ENCODE assay signal across 8 cellular contexts in the genomic region with DNA sequence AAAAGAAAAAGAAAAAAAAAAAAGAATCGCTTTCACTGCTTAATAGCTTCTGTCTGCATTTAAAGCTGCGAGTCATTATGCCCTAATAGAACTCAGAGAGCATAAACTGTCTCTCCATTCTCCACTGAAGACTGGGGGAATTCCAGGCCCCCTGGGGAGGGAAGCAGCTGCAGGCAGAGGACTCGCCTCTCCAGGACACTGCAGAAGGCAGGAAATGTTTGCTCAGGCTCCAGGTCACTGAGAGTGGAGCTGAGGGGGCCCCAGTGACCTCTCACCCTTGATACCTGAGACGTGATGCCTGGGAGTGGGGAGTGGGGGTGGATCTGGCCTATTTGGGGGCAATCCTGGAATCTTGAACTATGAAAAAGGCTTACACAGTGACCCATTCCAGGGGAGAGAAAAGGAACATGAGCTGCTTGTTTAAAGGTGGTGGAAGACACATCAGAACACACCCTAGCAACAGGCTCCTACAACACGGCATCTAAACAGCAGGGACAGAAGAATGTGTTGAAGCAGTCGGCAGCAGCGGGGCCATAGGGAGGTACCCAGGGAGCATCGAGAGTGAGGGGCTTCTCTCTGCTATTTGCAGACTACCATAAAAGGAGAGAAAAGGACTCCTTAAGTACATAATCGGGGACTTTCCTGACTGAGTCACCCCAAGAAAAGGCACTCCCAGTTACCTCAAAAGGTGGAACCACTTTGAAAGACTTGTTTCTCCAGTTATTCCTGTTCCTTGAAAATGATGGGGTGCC. TPM values are rescaled to one million over a fixed set of nuclear protein-coding genes. Genes with fewer than 3 reads are reported as not detected.
DNase-seq lines count a peak whose midpoint lies in the region; ATAC-seq and TF ChIP-seq lines count a peak whose summit lies in the region.
"Not testable (repeated sequence)": the region's sequence is repeated elsewhere in the genome, so short reads cannot be mapped to it uniquely, and the experiment has no call there.

No MANE protein-coding gene starts in this region.

- 21% methylated on average over 6 of the region's 9 CpGs for WGBS in mammary epithelial cell (ENCODE audit: low coverage, missing lambda C conversion rate)

- not testable (repeated sequence) for H3K27me3 ChIP-seq in H7 (ENCODE audit: control insufficient read depth, insufficient read depth, low read length); mammary epithelial cell (ENCODE audit: insufficient read depth, low read length); foreskin keratinocyte; skeletal muscle satellite cell (ENCODE audit: control insufficient read depth, insufficient read depth, low read length)

- intact Hi-C loops in mammary epithelial cell (cut with micrococcal nuclease): not testable (repeated sequence)

- H2AFZ ChIP-seq in mammary epithelial cell (ENCODE audit: low read depth, low read length): not testable (repeated sequence)

- not testable (repeated sequence) for BruUV-seq in mammary epithelial cell (replicated peaks; lab: Mats Ljungman, UMichigan)

- H3K4me3 Mint-ChIP-seq in T-helper 1 cell treated with Interleukin-12 subunit alpha and Interleukin-12 subunit beta and Interleukin-4 antibody, amounts not matched to agents 30 μg/mL and 1 μg/mL, for 36 hours: peak overlapping the region; percentile 71

- H3K27ac Mint-ChIP-seq in T-helper 1 cell treated with Interleukin-12 subunit alpha and Interleukin-12 subunit beta and Interleukin-4 antibody, amounts not matched to agents 30 μg/mL and 1 μg/mL, for 36 hours: peak overlapping the region; percentile 92

- H3K36me3 Mint-ChIP-seq in T-helper 1 cell treated with Interleukin-12 subunit alpha and Interleukin-12 subunit beta and Interleukin-4 antibody, amounts not matched to agents 30 μg/mL and 1 μg/mL, for 36 hours (ENCODE audit: low read depth): peaks cover 19% of the 10 kb centered on the region

- H3K4me2 ChIP-seq in mammary epithelial cell (ENCODE audit: insufficient read depth, low read depth, low read length) (peak overlapping the region; percentile 22), skeletal muscle satellite cell (ENCODE audit: low read length) (peak overlapping the region; percentile 46)

- dilution Hi-C loops in mammary epithelial cell (cut with HindIII; ENCODE audit: low sequenced_read_pairs): not testable (repeated sequence)

- not testable (repeated sequence) for H3K9me3 Mint-ChIP-seq in T-helper 1 cell treated with Interleukin-12 subunit alpha and Interleukin-12 subunit beta and Interleukin-4 antibody, amounts not matched to agents 30 μg/mL and 1 μg/mL, for 36 hours

- peak overlapping the region; percentile 87 for H3K27ac ChIP-seq in mammary epithelial cell (ENCODE audit: insufficient read depth, low read depth, low read length)
- H3K27ac ChIP-seq in foreskin keratinocyte: peak overlapping the region; percentile 98

- peaks cover 36% of the 10 kb centered on the region for H3K4me1 Mint-ChIP-seq in T-helper 1 cell treated with Interleukin-12 subunit alpha and Interleukin-12 subunit beta and Interleukin-4 antibody, amounts not matched to agents 30 μg/mL and 1 μg/mL, for 36 hours (ENCODE audit: low read depth)

- not testable (repeated sequence) for H3K4me3 ChIP-seq in AG10803 (ENCODE audit: low read length); H7 (ENCODE audit: insufficient read depth, low read depth, low read length); mammary epithelial cell (replicated peaks in 1 of 3; ENCODE audit: insufficient read depth in 1 of 3, low read depth in 2 of 3, low read length in 3 of 3); skeletal muscle satellite cell (ENCODE audit: low read length)

- ATAC-seq in foreskin keratinocyte: peak; percentile 74

- TF ChIP-seq CTCF in AG10803 (conservative IDR thresholded peaks at IDR 0.05; ENCODE audit: low read length); mammary epithelial cell (conservative IDR thresholded peaks at IDR 0.05 in 1 of 2, IDR thresholded peaks at IDR 0.05 in 1 of 2; ENCODE audit: extremely low read depth in 1 of 2, insufficient read depth in 1 of 2, low read depth in 1 of 2, low read length in 2 of 2); foreskin keratinocyte (conservative IDR thresholded peaks at IDR 0.05): not testable (repeated sequence)

- DNase-seq in AG10803 (ENCODE audit: low read depth) (peak; percentile 69), H7 (peak; percentile 34), NCI-H2107 treated with DMSO at 0.1 percent for 48 hours (lab: John Stamatoyannopoulos, UW; ENCODE audit: unreplicated experiment) (peak; percentile 12), mammary epithelial cell (peak; percentile 91), foreskin keratinocyte (peak; percentile 72 to 87), lung microvascular endothelial cell (ENCODE audit: low read depth in 2 of 2) (peak; percentile 46 to 78)

- not testable (repeated sequence) for H3K27me3 Mint-ChIP-seq in T-helper 1 cell treated with Interleukin-12 subunit alpha and Interleukin-12 subunit beta and Interleukin-4 antibody, amounts not matched to agents 30 μg/mL and 1 μg/mL, for 36 hours (ENCODE audit: low read depth)

- H3K4me1 ChIP-seq in mammary epithelial cell (ENCODE audit: insufficient read depth, low read length) (peaks cover 43% of the 10 kb centered on the region), foreskin keratinocyte (peaks cover 21% of the 10 kb centered on the region), skeletal muscle satellite cell (ENCODE audit: control insufficient read depth, insufficient read depth, low read length) (peaks cover 42% of the 10 kb centered on the region)

- H4K20me1 ChIP-seq in mammary epithelial cell (ENCODE audit: insufficient read depth, low read length): not testable (repeated sequence)

- in situ Hi-C loops in mammary epithelial cell (cut with MboI; ENCODE audit: low sequenced_read_pairs in 2 of 2): not testable (repeated sequence)

- not testable (repeated sequence) for H3K9me3 ChIP-seq in mammary epithelial cell (replicated peaks; ENCODE audit: insufficient read depth, low read length); skeletal muscle satellite cell (replicated peaks; ENCODE audit: low read length)

- CTCF ChIA-PET in mammary epithelial cell (lab: Charles Lee; ENCODE audit: low non-redundant PET): not testable (repeated sequence)

- peak overlapping the region; percentile 40 for H3K9ac ChIP-seq in mammary epithelial cell (ENCODE audit: insufficient read depth, low read length)
- H3K9ac ChIP-seq in skeletal muscle satellite cell (ENCODE audit: low read depth, low read length): peak overlapping the region; percentile 36

- not testable (repeated sequence) for H3K36me3 ChIP-seq in H7 (replicated peaks; ENCODE audit: control insufficient read depth, insufficient read depth, low read length); mammary epithelial cell (ENCODE audit: insufficient read depth, low read length); skeletal muscle satellite cell (ENCODE audit: insufficient read depth, low read length)

- H3K79me2 ChIP-seq in mammary epithelial cell (ENCODE audit: insufficient read depth, low read length): peaks cover 43% of the 10 kb centered on the region

RNA-seq across cellular contexts. Expression of a gene that starts 26.2 kb away (rescaled TPM):
- total RNA-seq in H7 (2014; rRNA removed; shearing (Covaris generic)): not detected in 2 replicates
- total RNA-seq in mammary epithelial cell: 1 to 10 TPM; 1.0 to 1.5 TPM
- 0.93 TPM for polyA plus RNA-seq in mammary epithelial cell
- polyA minus RNA-seq in mammary epithelial cell: not detected
- 1.4 and 2.3 TPM in 2 replicates for total RNA-seq in foreskin keratinocyte
- polyA plus RNA-seq in foreskin keratinocyte: 0.25 and 0.59 TPM in 2 replicates
- 0.20 and 0.22 TPM in 2 replicates for total RNA-seq in lung microvascular endothelial cell
- 1.3 and 1.5 TPM in 2 replicates for total RNA-seq in skeletal muscle satellite cell (2012; rRNA removed)

RNA-seq across cellular contexts. Expression of a gene that starts 38.4 kb away (rescaled TPM):
- 17.1 and 21.9 TPM in 2 replicates for total RNA-seq in H7 (2014; rRNA removed; shearing (Covaris generic))
- total RNA-seq in mammary epithelial cell (10 to 100 TPM; 38.5 to 52.0 TPM), foreskin keratinocyte (56.5 and 72.8 TPM in 2 replicates), lung microvascular endothelial cell (40.9 and 42.5 TPM in 2 replicates)
- polyA plus RNA-seq in mammary epithelial cell (31.4 TPM), foreskin keratinocyte (43.3 and 49.1 TPM in 2 replicates)
- polyA minus RNA-seq in mammary epithelial cell: 40.8 TPM
- 48.9 and 51.7 TPM in 2 replicates for total RNA-seq in skeletal muscle satellite cell (2012; rRNA removed)

RNA-seq across cellular contexts. Expression of a gene that starts 53.8 kb away (rescaled TPM):
- 49.9 and 58.9 TPM in 2 replicates for total RNA-seq in H7 (2014; rRNA removed; shearing (Covaris generic))
- 10 to 100 TPM; 29.8 to 37.0 TPM for total RNA-seq in mammary epithelial cell
- 33.8 TPM for polyA plus RNA-seq in mammary epithelial cell
- 31.4 TPM for polyA minus RNA-seq in mammary epithelial cell
- total RNA-seq in foreskin keratinocyte: 22.6 and 24.8 TPM in 2 replicates
- polyA plus RNA-seq in foreskin keratinocyte: 10.8 and 11.5 TPM in 2 replicates
- 25.3 and 31.3 TPM in 2 replicates for total RNA-seq in lung microvascular endothelial cell
- total RNA-seq in skeletal muscle satellite cell (2012; rRNA removed): 27.6 and 28.0 TPM in 2 replicates

Comparison
In these comparisons a context has a peak if more than half of its experiments do, and no peak if none do; other contexts are left out.
1. DNase-seq: peak in every context shown above with its lines; median percentile 91 in mammary epithelial cell; 80 in foreskin keratinocyte; 69 in AG10803; 62 in lung microvascular endothelial cell; 34 in H7; 12 in NCI-H2107 treated with DMSO at 0.1 percent for 48 hours.